ENCODE assay signal across 18 cellular contexts in genomic region chr13:45168555-45168930, GRCh38. TPM values are rescaled to one million over a fixed set of nuclear protein-coding genes. Genes with fewer than 3 reads are reported as not detected.
"Had no signal": no experiment of that assay in that cellular context is flagged by ENCODE, and none has a peak within 500 bp of the region (broad histone marks: within the 10 kb centered on the region; RNA-seq: fewer than 3 reads in every experiment).

No MANE protein-coding gene starts in this region.

- H3K4me3 Mint-ChIP-seq: activated CD8-positive, alpha-beta T cell treated with anti-CD3 and anti-CD28 coated beads, Interleukin-2, amount 10 ng/mL, durations not matched to agents 7 days and 5 days; activated naive CD8-positive, alpha-beta T cell treated with anti-CD3 and anti-CD28 coated beads, Interleukin-2, amount 50 U/mL, for 24 hours; memory B cell; nephron progenitor cell had no signal

- H3K27me3 ChIP-seq: ascending aorta, cardiac muscle cell, gastroesophageal sphincter, sigmoid colon had no signal

- H3K9me3 ChIP-seq: ascending aorta, gastroesophageal sphincter, sigmoid colon had no signal

- H3K9me3 Mint-ChIP-seq: activated naive CD8-positive, alpha-beta T cell treated with anti-CD3 and anti-CD28 coated beads, Interleukin-2, amount 50 U/mL, for 24 hours; memory B cell had no signal

- H3K4me3 ChIP-seq: ascending aorta, cardiac muscle cell, gastroesophageal sphincter, sigmoid colon had no signal

- ATAC-seq: activated CD8-positive, alpha-beta T cell treated with anti-CD3 and anti-CD28 coated beads, Interleukin-2, amount 10 ng/mL, durations not matched to agents 7 days and 5 days; activated naive CD8-positive, alpha-beta T cell treated with anti-CD3 and anti-CD28 coated beads, Interleukin-2, amount 50 U/mL, for 24 hours; gastroesophageal sphincter had no signal

- H3K36me3 ChIP-seq: ascending aorta, sigmoid colon had no signal

- H3K27me3 Mint-ChIP-seq: activated naive CD8-positive, alpha-beta T cell treated with anti-CD3 and anti-CD28 coated beads, Interleukin-2, amount 50 U/mL, for 24 hours; memory B cell had no signal

- H3K27ac Mint-ChIP-seq: activated CD8-positive, alpha-beta T cell treated with anti-CD3 and anti-CD28 coated beads, Interleukin-2, amount 10 ng/mL, durations not matched to agents 7 days and 5 days; activated naive CD8-positive, alpha-beta T cell treated with anti-CD3 and anti-CD28 coated beads, Interleukin-2, amount 50 U/mL, for 24 hours; memory B cell; nephron progenitor cell had no signal

- H3K4me1 ChIP-seq: ascending aorta had no signal

- DNase-seq: activated CD4-positive, alpha-beta T cell treated with anti-CD3 and anti-CD28 coated beads for 4 hours; activated CD8-positive, alpha-beta memory T cell treated with anti-CD3 and anti-CD28 coated beads, Interleukin-2, amount 50 U/mL, for 48 hours; activated CD8-positive, alpha-beta T cell treated with anti-CD3 and anti-CD28 coated beads, Interleukin-2, amount 10 ng/mL, durations not matched to agents 7 days and 5 days; activated naive CD4-positive, alpha-beta T cell treated with Interleukin-2 at 50 U/mL for 16 hours; activated naive CD8-positive, alpha-beta T cell treated with anti-CD3 and anti-CD28 coated beads, Interleukin-2, amount 50 U/mL, for 24 hours; effector CD4-positive, alpha-beta T cell; hippocampal formation; nephron progenitor cell; sigmoid colon; stimulated activated CD4-positive, alpha-beta T cell treated with anti-CD3 and anti-CD28 coated beads, Interleukin-12 subunit alpha, Interleukin-12 subunit beta, amount 100 ng/mL, for 4 hours; stimulated activated naive CD4-positive, alpha-beta T cell treated with Interleukin-2 at 50 U/mL for 16 hours; T-helper 1 cell; WERI-Rb-1 had no signal

- H3K27ac ChIP-seq: ascending aorta, cardiac muscle cell, gastroesophageal sphincter, WERI-Rb-1 had no signal

RNA-seq across cellular contexts. Expression of gene KCTD4, which starts 32.3 kb away (rescaled TPM):
- total RNA-seq: activated CD8-positive, alpha-beta T cell treated with anti-CD3 and anti-CD28 coated beads, Interleukin-2, amount 10 ng/mL, durations not matched to agents 7 days and 5 days; ascending aorta; cardiac muscle cell; omental fat pad had no signal
- polyA plus RNA-seq: cardiac muscle cell had no signal
